In the genomic region with DNA sequence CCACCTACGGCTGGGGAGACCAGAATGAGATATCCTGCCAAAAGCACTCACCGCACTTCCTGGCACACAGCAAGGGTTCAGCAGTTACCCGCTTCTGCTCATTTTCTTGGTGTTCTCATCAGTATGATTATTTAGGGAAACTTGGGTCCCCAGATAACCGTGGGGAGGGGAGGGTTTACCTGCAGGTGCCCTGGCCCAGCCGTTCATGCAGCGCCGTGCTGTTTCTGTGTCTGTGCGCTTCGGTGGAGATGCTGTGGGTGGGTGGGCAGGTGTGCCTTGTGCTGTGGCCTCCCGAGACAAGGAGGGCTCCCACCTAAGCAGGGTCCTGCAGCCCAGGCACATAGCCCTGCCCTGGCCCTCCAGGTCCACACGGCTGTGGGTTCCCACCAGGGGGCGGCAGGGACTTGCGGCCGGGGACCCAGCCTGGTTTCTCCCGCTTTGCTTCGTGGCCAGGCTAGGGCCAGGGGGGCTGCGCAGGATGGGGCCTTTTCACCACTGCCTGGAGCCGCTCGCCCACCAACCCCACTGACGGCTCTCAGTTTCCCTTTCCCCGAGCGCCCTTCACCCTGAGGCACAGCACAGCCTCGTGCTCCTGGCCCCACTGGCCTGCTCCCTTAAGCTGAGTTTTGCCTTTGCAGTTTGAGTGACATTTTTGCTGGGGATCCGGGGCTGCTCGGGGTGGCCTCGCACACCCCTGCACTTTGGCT, we compare ENCODE assay signal across 8 cellular contexts.
DNase-seq lines count a peak whose midpoint lies in the region; ATAC-seq, FAIRE-seq and TF ChIP-seq lines count a peak whose summit lies in the region.

No MANE protein-coding gene starts in this region.

- H3K79me2 ChIP-seq in ACC112 (ENCODE audit: control insufficient read depth, insufficient read depth, low read length, unreplicated experiment) = no peaks in the 10 kb centered on the region

- CTCF ChIA-PET in activated CD8-positive, alpha-beta T cell treated with anti-CD3 and anti-CD28 coated beads, Interleukin-2, amount 10 ng/mL, durations not matched to agents 7 days and 5 days (lab: Charles Lee) = interaction anchor here (0.6 to 4.4 kb wide), 10 partner anchors 16 to 287 kb away, joined by 3 to 32 read pairs (median 4); no protein-coding TSS in a partner anchor

- H3K27ac Mint-ChIP-seq in activated CD8-positive, alpha-beta T cell treated with anti-CD3 and anti-CD28 coated beads, Interleukin-2, amount 10 ng/mL, durations not matched to agents 7 days and 5 days = no peak overlapping the region
- no peak overlapping the region for H3K27ac Mint-ChIP-seq in endothelial cell (ENCODE audit: unreplicated experiment)
- peak overlapping the region in 2 of 10 donors; percentile 20 to 48 for H3K27ac Mint-ChIP-seq in naive thymus-derived CD8-positive, alpha-beta T cell
- H3K27ac Mint-ChIP-seq in stimulated activated memory B cell treated with anti-CD40 and anti-IgM and Interleukin-4, amounts not matched to agents 10 μg/mL and 1 μg/mL and 100 μg/mL, for 72 hours = peak overlapping the region; percentile 91

- no peak overlapping the region for H3K4me3 Mint-ChIP-seq in activated CD8-positive, alpha-beta T cell treated with anti-CD3 and anti-CD28 coated beads, Interleukin-2, amount 10 ng/mL, durations not matched to agents 7 days and 5 days
- H3K4me3 Mint-ChIP-seq in endothelial cell (ENCODE audit: unreplicated experiment) = no peak overlapping the region
- H3K4me3 Mint-ChIP-seq in naive thymus-derived CD8-positive, alpha-beta T cell = peak overlapping the region in 3 of 10 donors; percentile 11 to 37 (median 23)
- peak overlapping the region; percentile 44 for H3K4me3 Mint-ChIP-seq in stimulated activated memory B cell treated with anti-CD40 and anti-IgM and Interleukin-4, amounts not matched to agents 10 μg/mL and 1 μg/mL and 100 μg/mL, for 72 hours

- DNase-seq in GM19239 (ENCODE audit: insufficient read length, low spot score) (peak; percentile 75), LNCaP clone FGC (ENCODE audit: low read depth) (no peak), endothelial cell (ENCODE audit: low spot score) (peak; percentile 85)
- peak; percentile 64 for DNase-seq in activated CD8-positive, alpha-beta T cell treated with anti-CD3 and anti-CD28 coated beads, Interleukin-2, amount 10 ng/mL, durations not matched to agents 7 days and 5 days
- DNase-seq in naive thymus-derived CD8-positive, alpha-beta T cell = peak; percentile 44 to 81 (median 62)

- no peaks in the 10 kb centered on the region for H3K27me3 Mint-ChIP-seq in activated CD8-positive, alpha-beta T cell treated with anti-CD3 and anti-CD28 coated beads, Interleukin-2, amount 10 ng/mL, durations not matched to agents 7 days and 5 days (ENCODE audit: low read depth)
- H3K27me3 Mint-ChIP-seq in endothelial cell (ENCODE audit: unreplicated experiment) = no peaks in the 10 kb centered on the region
- H3K27me3 Mint-ChIP-seq in naive thymus-derived CD8-positive, alpha-beta T cell = no peaks in the 10 kb centered on the region
- H3K27me3 Mint-ChIP-seq in stimulated activated memory B cell treated with anti-CD40 and anti-IgM and Interleukin-4, amounts not matched to agents 10 μg/mL and 1 μg/mL and 100 μg/mL, for 72 hours = no peaks in the 10 kb centered on the region

- peak; percentile 81 for FAIRE-seq in GM19239 (lab: Jason Lieb, UNC)

- no peak overlapping the region for H3K27ac ChIP-seq in ACC112 (ENCODE audit: low read depth, low read length)

- no peaks in the 10 kb centered on the region for H3K36me3 ChIP-seq in ACC112 (ENCODE audit: insufficient read depth, low read length)

- H3K9me3 Mint-ChIP-seq in activated CD8-positive, alpha-beta T cell treated with anti-CD3 and anti-CD28 coated beads, Interleukin-2, amount 10 ng/mL, durations not matched to agents 7 days and 5 days (ENCODE audit: insufficient read depth) = no peaks in the 10 kb centered on the region
- H3K9me3 Mint-ChIP-seq in endothelial cell (ENCODE audit: unreplicated experiment) = no peaks in the 10 kb centered on the region
- no peaks in the 10 kb centered on the region for H3K9me3 Mint-ChIP-seq in naive thymus-derived CD8-positive, alpha-beta T cell
- H3K9me3 Mint-ChIP-seq in stimulated activated memory B cell treated with anti-CD40 and anti-IgM and Interleukin-4, amounts not matched to agents 10 μg/mL and 1 μg/mL and 100 μg/mL, for 72 hours = no peaks in the 10 kb centered on the region

- peak; percentile 76 for ATAC-seq in activated CD8-positive, alpha-beta T cell treated with anti-CD3 and anti-CD28 coated beads, Interleukin-2, amount 10 ng/mL, durations not matched to agents 7 days and 5 days
- ATAC-seq in naive thymus-derived CD8-positive, alpha-beta T cell = peak; percentile 83 to 90
- peak; percentile 77 for ATAC-seq in stimulated activated memory B cell treated with anti-CD40 and anti-IgM and Interleukin-4, amounts not matched to agents 10 μg/mL and 1 μg/mL and 100 μg/mL, for 72 hours
- no peak for ATAC-seq in GM19467 (IDR thresholded peaks at IDR 0.05; ENCODE audit: unreplicated experiment)

- peak; percentile 63 for TF ChIP-seq CTCF in LNCaP clone FGC (IDR thresholded peaks at IDR 0.05; ENCODE audit: control insufficient read depth, extremely low read depth, insufficient read depth)
- TF ChIP-seq CTCF in endothelial cell (IDR thresholded peaks at IDR 0.05; ENCODE audit: unreplicated experiment) = peak; percentile 62

- POLR2A ChIA-PET in activated CD8-positive, alpha-beta T cell treated with anti-CD3 and anti-CD28 coated beads, Interleukin-2, amount 10 ng/mL, durations not matched to agents 7 days and 5 days (lab: Charles Lee) = no interaction called here
- POLR2A ChIA-PET in naive thymus-derived CD8-positive, alpha-beta T cell (lab: Charles Lee) = interaction anchor here (0.7 to 1.1 kb wide), 3 partner anchors 79 to 202 kb away, joined by 3 to 4 read pairs (median 3); no protein-coding TSS in a partner anchor

- peak overlapping the region; percentile 60 for H2AFZ ChIP-seq in ACC112 (ENCODE audit: low read length, unreplicated experiment)

- no peaks in the 10 kb centered on the region for H3K4me1 ChIP-seq in ACC112 (ENCODE audit: control insufficient read depth, insufficient read depth, low read length, unreplicated experiment)

- no peaks in the 10 kb centered on the region for H3K36me3 Mint-ChIP-seq in activated CD8-positive, alpha-beta T cell treated with anti-CD3 and anti-CD28 coated beads, Interleukin-2, amount 10 ng/mL, durations not matched to agents 7 days and 5 days (ENCODE audit: low read depth)
- H3K36me3 Mint-ChIP-seq in endothelial cell (ENCODE audit: low read depth, unreplicated experiment) = no peaks in the 10 kb centered on the region
- H3K36me3 Mint-ChIP-seq in naive thymus-derived CD8-positive, alpha-beta T cell = peaks cover 0 to 3% (median 0%) of the 10 kb centered on the region in 3 donors
- H3K36me3 Mint-ChIP-seq in stimulated activated memory B cell treated with anti-CD40 and anti-IgM and Interleukin-4, amounts not matched to agents 10 μg/mL and 1 μg/mL and 100 μg/mL, for 72 hours = no peaks in the 10 kb centered on the region

- no peaks in the 10 kb centered on the region for H3K27me3 ChIP-seq in ACC112 (ENCODE audit: insufficient read depth, low read length)

- peaks cover 9% of the 10 kb centered on the region for H3K4me1 Mint-ChIP-seq in activated CD8-positive, alpha-beta T cell treated with anti-CD3 and anti-CD28 coated beads, Interleukin-2, amount 10 ng/mL, durations not matched to agents 7 days and 5 days (ENCODE audit: low read depth)
- peaks cover 12% of the 10 kb centered on the region for H3K4me1 Mint-ChIP-seq in endothelial cell (ENCODE audit: unreplicated experiment)
- H3K4me1 Mint-ChIP-seq in naive thymus-derived CD8-positive, alpha-beta T cell = peaks cover 0 to 38% (median 11%) of the 10 kb centered on the region in 4 donors
- H3K4me1 Mint-ChIP-seq in stimulated activated memory B cell treated with anti-CD40 and anti-IgM and Interleukin-4, amounts not matched to agents 10 μg/mL and 1 μg/mL and 100 μg/mL, for 72 hours = peaks cover 61% of the 10 kb centered on the region

- H3K4me3 ChIP-seq in ACC112 (ENCODE audit: low read depth, low read length) = peak overlapping the region; percentile 51; the same call in 1 of the 2 replicates
- H3K4me3 ChIP-seq in LNCaP clone FGC (ENCODE audit: low read depth, low read length) = no peak overlapping the region
